ENCODE assay signal across 23 cellular contexts in the genomic region with DNA sequence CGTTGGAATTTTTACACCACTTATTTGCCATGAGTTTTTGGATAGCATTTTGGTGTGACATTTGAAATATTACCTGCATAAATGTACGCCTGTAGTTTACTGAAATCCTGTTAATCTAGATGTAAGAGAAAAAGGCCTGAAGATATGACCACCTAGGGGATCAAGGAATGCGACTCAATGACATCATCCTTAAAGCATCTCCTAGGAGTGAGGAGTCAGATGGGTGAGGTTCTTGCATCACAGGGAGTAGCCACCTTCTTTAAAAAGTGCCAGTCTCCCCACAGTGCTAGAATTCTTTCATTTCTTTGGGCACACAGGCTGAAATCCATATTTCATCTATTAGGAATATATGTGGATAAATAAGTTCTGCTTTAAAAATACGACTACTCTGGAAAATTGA. TPM values are rescaled to one million over a fixed set of nuclear protein-coding genes. Genes with fewer than 3 reads are reported as not detected.
DNase-seq lines count a peak whose midpoint lies in the region; ATAC-seq and TF ChIP-seq lines count a peak whose summit lies in the region.
"Had no signal": no experiment of that assay in that cellular context is flagged by ENCODE, and none has a peak within 500 bp of the region (broad histone marks: within the 10 kb centered on the region; RNA-seq: fewer than 3 reads in every experiment).

No MANE protein-coding gene starts in this region.

- no peaks in the 10 kb centered on the region for H4K20me1 ChIP-seq in mammary epithelial cell (ENCODE audit: insufficient read depth, low read length)

- CTCF ChIA-PET in mammary epithelial cell (lab: Charles Lee; ENCODE audit: low non-redundant PET): no interaction called here

- H3K36me3 ChIP-seq in HUES6 (ENCODE audit: control insufficient read depth, insufficient read depth, low read length): no peaks in the 10 kb centered on the region
- H3K36me3 ChIP-seq in mammary epithelial cell (ENCODE audit: insufficient read depth, low read length): no peaks in the 10 kb centered on the region
- H3K36me3 ChIP-seq: gastrocnemius medialis, neutrophil, right atrium auricular region, thoracic aorta had no signal

- H3K27me3 ChIP-seq in HUES6 (ENCODE audit: control insufficient read depth, insufficient read depth, low read length) (no peaks in the 10 kb centered on the region), mammary epithelial cell (ENCODE audit: insufficient read depth, low read length) (no peaks in the 10 kb centered on the region)
- H3K27me3 ChIP-seq: gastrocnemius medialis, neutrophil, right atrium auricular region had no signal

- WGBS in mammary epithelial cell (ENCODE audit: low coverage, missing lambda C conversion rate): 49% methylated on average over 4 of the region's 4 CpGs

- H3K4me3 ChIP-seq in HUES6 (ENCODE audit: low read depth, low read length) (no peak overlapping the region), mammary epithelial cell (replicated peaks in 1 of 3; ENCODE audit: insufficient read depth in 1 of 3, low read depth in 2 of 3, low read length in 3 of 3) (no peak overlapping the region)
- H3K4me3 ChIP-seq: gastrocnemius medialis, right atrium auricular region, thoracic aorta had no signal

- H3K79me2 ChIP-seq in mammary epithelial cell (ENCODE audit: insufficient read depth, low read length): no peaks in the 10 kb centered on the region

- H3K9me3 ChIP-seq in HUES6 (ENCODE audit: control insufficient read depth, insufficient read depth, low read depth, low read length) (no peaks in the 10 kb centered on the region), mammary epithelial cell (replicated peaks; ENCODE audit: insufficient read depth, low read length) (no peaks in the 10 kb centered on the region)
- H3K9me3 ChIP-seq: gastrocnemius medialis, neutrophil, right atrium auricular region, thoracic aorta had no signal

- no TSS peak for BruUV-seq in mammary epithelial cell (replicated peaks; lab: Mats Ljungman, UMichigan)

- no peak overlapping the region for H2AFZ ChIP-seq in mammary epithelial cell (ENCODE audit: low read depth, low read length)

- in situ Hi-C loops in mammary epithelial cell (cut with MboI; ENCODE audit: low sequenced_read_pairs in 2 of 2): no loop called here

- no peak for ATAC-seq in GM21825 (IDR thresholded peaks at IDR 0.05; ENCODE audit: unreplicated experiment)
- ATAC-seq in GM18517 (IDR thresholded peaks at IDR 0.05; ENCODE audit: unreplicated experiment): no peak
- ATAC-seq: gastrocnemius medialis had no signal

- peak; percentile 57 for DNase-seq in ELR (ENCODE audit: low read depth)
- DNase-seq in mammary epithelial cell: peak; percentile 49
- DNase-seq in kidney tubule cell (ENCODE audit: low spot score): peak; percentile 74
- DNase-seq in NCI-H2107 (lab: John Stamatoyannopoulos, UW): no peak
- DNase-seq in NAMALWA (ENCODE audit: low spot score): no peak
- DNase-seq: activated CD4-positive, alpha-beta T cell treated with anti-CD3 and anti-CD28 coated beads, Interleukin-2, amount 10 ng/mL, durations not matched to agents 7 days and 5 days; activated CD8-positive, alpha-beta memory T cell treated with anti-CD3 and anti-CD28 coated beads, Interleukin-2, amount 50 U/mL, for 48 hours; activated effector memory CD4-positive, alpha-beta T cell treated with anti-CD3 and anti-CD28 coated beads, Interleukin-2, amount 50 U/mL, for 16 hours; erythroblast; gastrocnemius medialis; NCI-H1092; NCI-H2029 treated with DMSO at 0.1 percent for 48 hours; NCI-H524; SIG-M5; stimulated activated CD4-positive, alpha-beta T cell treated with anti-CD3 and anti-CD28 coated beads, Interleukin-15, amount 100 ng/mL, for 24 hours had no signal

- H3K4me1 ChIP-seq in HUES6 (ENCODE audit: control insufficient read depth, insufficient read depth, low read length) (peaks cover 11% of the 10 kb centered on the region), mammary epithelial cell (ENCODE audit: insufficient read depth, low read length) (no peaks in the 10 kb centered on the region)
- H3K4me1 ChIP-seq: gastrocnemius medialis, right atrium auricular region had no signal

- H3K9ac ChIP-seq in HUES6 (ENCODE audit: low read length) (no peak overlapping the region), mammary epithelial cell (ENCODE audit: insufficient read depth, low read length) (no peak overlapping the region)

- dilution Hi-C loops in mammary epithelial cell (cut with HindIII; ENCODE audit: low sequenced_read_pairs): no loop called here

- no peak for TF ChIP-seq CTCF in mammary epithelial cell (conservative IDR thresholded peaks at IDR 0.05 in 1 of 2, IDR thresholded peaks at IDR 0.05 in 1 of 2; ENCODE audit: extremely low read depth in 1 of 2, insufficient read depth in 1 of 2, low read depth in 1 of 2, low read length in 2 of 2)

- no peak overlapping the region for H3K4me2 ChIP-seq in mammary epithelial cell (ENCODE audit: insufficient read depth, low read depth, low read length)

- intact Hi-C loops in mammary epithelial cell (cut with micrococcal nuclease): no loop called here

- H3K27ac ChIP-seq in HUES6 (ENCODE audit: low read depth, low read length): 0 out of 2 replicates have a peak overlapping the region, but pooled peaks have one; percentile 36
- no peak overlapping the region for H3K27ac ChIP-seq in mammary epithelial cell (ENCODE audit: insufficient read depth, low read depth, low read length)
- H3K27ac ChIP-seq: gastrocnemius medialis, neutrophil, right atrium auricular region, thoracic aorta had no signal

RNA-seq across cellular contexts. Expression of a gene that starts 34.5 kb away (rescaled TPM):
- total RNA-seq in mammary epithelial cell: not detected
- not detected for polyA plus RNA-seq in mammary epithelial cell
- not detected for polyA minus RNA-seq in mammary epithelial cell
- total RNA-seq: activated CD4-positive, alpha-beta T cell treated with anti-CD3 and anti-CD28 coated beads, Interleukin-2, amount 10 ng/mL, durations not matched to agents 7 days and 5 days; dermis microvascular lymphatic vessel endothelial cell; gastrocnemius medialis; T-helper 1 cell treated with Interleukin-12 subunit alpha and Interleukin-12 subunit beta and Interleukin-4 antibody, amounts not matched to agents 30 ng/mL and 1 ng/mL, for 36 hours had no signal

Comparison
In these comparisons a context has a peak if more than half of its experiments do, and no peak if none do; other contexts are left out.
1. DNase-seq: peak in ELR (single experiment), mammary epithelial cell (single experiment) and kidney tubule cell (single experiment); none in NCI-H2107 (single experiment) and NAMALWA (single experiment).